8 cellular contexts compared by ENCODE assay signal in genomic region chr2:171347591-171348032, GRCh38.
DNase-seq lines count a peak whose midpoint lies in the region; ATAC-seq and TF ChIP-seq lines count a peak whose summit lies in the region.

No MANE protein-coding gene starts in this region.

- no peak overlapping the region for H3K4me3 Mint-ChIP-seq in mesothelial cell of epicardium

- H3K4me2 ChIP-seq in BLaER1, result peak overlapping the region; percentile 60

- peaks cover 24% of the 10 kb centered on the region for H3K4me1 ChIP-seq in BLaER1
- H3K4me1 ChIP-seq in ascending aorta, result peaks cover 0 to 4% of the 10 kb centered on the region in 2 donors
- peaks cover 3% of the 10 kb centered on the region for H3K4me1 ChIP-seq in ovary (ENCODE audit: insufficient read depth)

- peaks cover 7% of the 10 kb centered on the region for H3K9me3 Mint-ChIP-seq in mesothelial cell of epicardium

- intact Hi-C loops in ascending aorta (cut with DNase I), result no loop called here
- intact Hi-C loops in ovary (cut with DNase I), result no loop called here

- ATAC-seq in HG02678 (IDR thresholded peaks at IDR 0.05; ENCODE audit: unreplicated experiment), result peak; percentile 33
- no peak for ATAC-seq in HG03460 (IDR thresholded peaks at IDR 0.05; ENCODE audit: unreplicated experiment)

- TF ChIP-seq POLR2A in ovary (IDR thresholded peaks at IDR 0.05), result no peak

- H3K27me3 ChIP-seq in BLaER1, result no peaks in the 10 kb centered on the region
- H3K27me3 ChIP-seq in ascending aorta, result no peaks in the 10 kb centered on the region
- H3K27me3 ChIP-seq in ovary, result no peaks in the 10 kb centered on the region

- no peaks in the 10 kb centered on the region for H4K20me1 ChIP-seq in BLaER1

- peak overlapping the region; percentile 32 for H3K27ac Mint-ChIP-seq in mesothelial cell of epicardium

- H3K36me3 ChIP-seq in BLaER1 (no peaks in the 10 kb centered on the region), ascending aorta (no peaks in the 10 kb centered on the region), ovary (no peaks in the 10 kb centered on the region)

- H3K9me3 ChIP-seq in BLaER1 (peaks cover 4% of the 10 kb centered on the region), ascending aorta (no peaks in the 10 kb centered on the region), ovary (no peaks in the 10 kb centered on the region)

- H3K4me3 ChIP-seq in BLaER1 (no peak overlapping the region), ascending aorta (no peak overlapping the region), ovary (no peak overlapping the region)

- H3K4me1 Mint-ChIP-seq in mesothelial cell of epicardium, result peaks cover 8% of the 10 kb centered on the region

- DNase-seq in ascending aorta (ENCODE audit: low spot score in 2 of 2), result no peak
- no peak for DNase-seq in mesothelial cell of epicardium (ENCODE audit: low spot score in 2 of 2, unreplicated experiment in 2 of 2)
- DNase-seq in ovary, result no peak
- no peak for DNase-seq in NCI-H1105 (lab: John Stamatoyannopoulos, UW)
- DNase-seq in NCI-H345 treated with DMSO at 0.1 percent for 48 hours (lab: John Stamatoyannopoulos, UW; ENCODE audit: unreplicated experiment), result no peak

- H3K27ac ChIP-seq in BLaER1 (peak overlapping the region; percentile 31; the same call in 1 of the 2 replicates), ascending aorta (peak overlapping the region; percentile 44 to 51), ovary (no peak overlapping the region)

- no peak for TF ChIP-seq EP300 in ovary (IDR thresholded peaks at IDR 0.05)

- H3K36me3 Mint-ChIP-seq in mesothelial cell of epicardium, result peaks cover 8% of the 10 kb centered on the region

- 0 out of 2 replicates have a peak overlapping the region, but pooled peaks have one; percentile 44 for H3K9ac ChIP-seq in BLaER1

- WGBS in ovary, 3 donors, result 15 to 30% (median 26%) methylated on average over 3 of the region's 3 CpGs

- TF ChIP-seq CTCF in ascending aorta (IDR thresholded peaks at IDR 0.05), result no peak
- no peak for TF ChIP-seq CTCF in mesothelial cell of epicardium (IDR thresholded peaks at IDR 0.05; ENCODE audit: unreplicated experiment)
- no peak for TF ChIP-seq CTCF in ovary (IDR thresholded peaks at IDR 0.05)

- H3K27me3 Mint-ChIP-seq in mesothelial cell of epicardium (ENCODE audit: low read depth), result no peaks in the 10 kb centered on the region

Comparison
In these comparisons a context has a peak if more than half of its experiments do, and no peak if none do; other contexts are left out.
1. H3K27ac ChIP-seq: peak in BLaER1 (single experiment) and ascending aorta (2 of 2); none in ovary (0 of 2).